In the genomic region with DNA sequence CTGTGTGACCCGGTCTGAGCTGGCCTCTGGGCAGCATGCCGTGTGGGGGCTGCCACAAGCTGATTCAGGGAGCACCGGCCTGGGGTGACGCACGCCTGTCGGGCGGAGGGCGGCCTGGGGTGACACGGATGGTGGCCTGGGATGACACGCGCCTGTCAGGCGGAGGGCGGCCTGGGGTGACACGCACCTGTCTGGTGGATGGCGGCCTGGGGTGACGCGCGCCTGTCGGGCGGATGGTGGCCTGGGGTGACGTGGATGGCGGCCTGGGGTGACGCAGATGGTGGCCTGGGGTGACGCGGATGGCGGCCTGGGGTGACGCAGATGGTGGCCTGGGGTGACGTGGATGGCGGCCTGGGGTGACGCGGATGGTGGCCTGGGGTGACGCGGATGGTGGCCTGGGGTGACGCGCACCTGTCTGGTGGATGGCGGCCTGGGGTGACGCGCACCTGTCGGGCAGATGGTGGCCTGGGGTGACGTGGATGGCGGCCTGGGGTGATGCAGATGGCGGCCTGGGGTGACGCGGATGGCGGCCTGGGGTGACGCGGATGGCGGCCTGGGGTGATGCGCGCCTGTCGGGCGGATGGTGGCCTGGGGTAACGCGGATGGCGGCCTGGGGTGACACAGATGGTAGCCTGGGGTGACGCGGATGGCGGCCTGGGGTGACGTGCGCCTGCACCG, we compare ENCODE assay signal across 1 cellular context.
A peak's percentile ranks its signal among the peaks of the same experiment; 100 is the strongest.
TF ChIP-seq lines count a peak whose summit lies in the region.

No MANE protein-coding gene starts in this region.

TF ChIP-seq in K562, 482 proteins besides CTCF, POLR2A, EP300 and RAD21:
- TF ChIP-seq, protein P1, sequence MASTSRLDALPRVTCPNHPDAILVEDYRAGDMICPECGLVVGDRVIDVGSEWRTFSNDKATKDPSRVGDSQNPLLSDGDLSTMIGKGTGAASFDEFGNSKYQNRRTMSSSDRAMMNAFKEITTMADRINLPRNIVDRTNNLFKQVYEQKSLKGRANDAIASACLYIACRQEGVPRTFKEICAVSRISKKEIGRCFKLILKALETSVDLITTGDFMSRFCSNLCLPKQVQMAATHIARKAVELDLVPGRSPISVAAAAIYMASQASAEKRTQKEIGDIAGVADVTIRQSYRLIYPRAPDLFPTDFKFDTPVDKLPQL (IDR thresholded peaks at IDR 0.05; ENCODE audit: extremely low read depth, insufficient read length) = no peak
- TF ChIP-seq ZBED1 (IDR thresholded peaks at IDR 0.05) = no peak
- TF ChIP-seq, protein P2, sequence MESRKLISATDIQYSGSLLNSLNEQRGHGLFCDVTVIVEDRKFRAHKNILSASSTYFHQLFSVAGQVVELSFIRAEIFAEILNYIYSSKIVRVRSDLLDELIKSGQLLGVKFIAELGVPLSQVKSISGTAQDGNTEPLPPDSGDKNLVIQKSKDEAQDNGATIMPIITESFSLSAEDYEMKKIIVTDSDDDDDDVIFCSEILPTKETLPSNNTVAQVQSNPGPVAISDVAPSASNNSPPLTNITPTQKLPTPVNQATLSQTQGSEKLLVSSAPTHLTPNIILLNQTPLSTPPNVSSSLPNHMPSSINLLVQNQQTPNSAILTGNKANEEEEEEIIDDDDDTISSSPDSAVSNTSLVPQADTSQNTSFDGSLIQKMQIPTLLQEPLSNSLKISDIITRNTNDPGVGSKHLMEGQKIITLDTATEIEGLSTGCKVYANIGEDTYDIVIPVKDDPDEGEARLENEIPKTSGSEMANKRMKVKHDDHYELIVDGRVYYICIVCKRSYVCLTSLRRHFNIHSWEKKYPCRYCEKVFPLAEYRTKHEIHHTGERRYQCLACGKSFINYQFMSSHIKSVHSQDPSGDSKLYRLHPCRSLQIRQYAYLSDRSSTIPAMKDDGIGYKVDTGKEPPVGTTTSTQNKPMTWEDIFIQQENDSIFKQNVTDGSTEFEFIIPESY (CRISPR knock-in tag; IDR thresholded peaks at IDR 0.05) = peak; percentile 95
